ENCODE assay signal across 8 cellular contexts in the genomic region with DNA sequence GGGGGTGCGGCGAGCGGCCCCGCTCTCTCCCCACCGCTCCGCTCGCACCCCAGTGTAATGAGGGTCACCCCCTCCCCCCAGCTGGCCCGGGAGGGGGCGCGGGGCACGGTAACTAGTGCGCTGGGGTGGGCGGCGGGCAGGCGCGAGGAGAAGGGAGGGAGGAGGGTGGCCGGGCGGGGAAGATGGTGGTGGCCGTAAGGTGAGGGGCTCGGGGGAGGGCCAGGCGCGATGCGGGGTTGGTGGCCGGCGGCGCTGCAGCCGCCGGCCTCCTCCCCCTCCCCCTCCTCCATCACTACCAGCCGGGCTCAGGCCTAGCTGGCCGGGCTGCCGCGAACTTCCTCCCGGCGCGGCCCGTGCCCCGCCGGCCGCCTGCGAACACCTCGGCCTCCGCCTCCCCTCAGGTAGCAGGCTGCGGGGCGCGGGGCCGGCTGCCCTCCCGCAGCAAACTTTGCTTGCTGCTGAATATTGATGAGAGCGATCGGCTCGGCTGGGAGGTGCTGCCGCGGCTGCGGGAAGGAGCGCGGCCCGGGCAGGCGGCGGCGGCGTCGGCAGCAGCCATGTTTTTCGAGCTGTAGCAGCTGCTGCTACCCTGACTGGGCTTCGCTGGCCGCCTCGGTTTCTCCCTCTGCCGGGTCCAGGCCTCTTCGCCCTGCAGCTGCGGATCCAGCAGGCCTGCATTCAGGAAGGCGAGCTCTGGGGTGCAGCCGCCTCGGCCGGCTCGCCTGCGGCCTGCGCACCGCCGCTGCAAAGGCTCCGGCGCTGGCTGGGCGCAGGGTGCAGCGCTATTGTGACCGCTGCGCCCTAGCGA. TPM values are rescaled to one million over a fixed set of nuclear protein-coding genes. Genes with fewer than 3 reads are reported as not detected.
A peak's percentile ranks its signal among the peaks of the same experiment; 100 is the strongest.
DNase-seq lines count a peak whose midpoint lies in the region; ATAC-seq and TF ChIP-seq lines count a peak whose summit lies in the region.

No MANE protein-coding gene starts in this region.

- peaks cover 9 to 25% (median 17%) of the 10 kb centered on the region in 3 donors for H3K36me3 ChIP-seq in tibial artery

- H3K27ac ChIP-seq in tibial artery = peak overlapping the region; percentile 85 to 93

- H3K9me3 ChIP-seq in tibial artery = no peaks in the 10 kb centered on the region

- TF ChIP-seq CTCF in fibroblast of mammary gland (conservative IDR thresholded peaks at IDR 0.05; ENCODE audit: control insufficient read depth, insufficient read depth, low read depth, low read length) (no peak), nephron (IDR thresholded peaks at IDR 0.05; ENCODE audit: unreplicated experiment in 3 of 3) (no peak), tibial artery (IDR thresholded peaks at IDR 0.05) (no peak)

- ATAC-seq in HG02798 (IDR thresholded peaks at IDR 0.05; ENCODE audit: poor library complexity, unreplicated experiment) = peak; percentile 27
- peak; percentile 32 for ATAC-seq in activated T-cell treated with anti-CD3 and anti-CD28 coated beads, Interleukin-2, amount 50 U/mL, for 72 hours (replicated peaks in 1 of 2)

- no peaks in the 10 kb centered on the region for H3K27me3 ChIP-seq in tibial artery

- H3K27me3 Mint-ChIP-seq in activated T-cell treated with anti-CD3 and anti-CD28 coated beads, Interleukin-2, amount 50 U/mL, for 72 hours (ENCODE audit: low read depth) = no peaks in the 10 kb centered on the region
- H3K27me3 Mint-ChIP-seq in nephron (ENCODE audit: low read depth) = peaks cover 14% of the 10 kb centered on the region

- intact Hi-C loops in tibial artery (cut with DNase I; ENCODE audit: low total_unique reads) = no loop called here

- H3K4me3 ChIP-seq in fibroblast of mammary gland (ENCODE audit: control insufficient read depth, low read depth, low read length) (peak overlapping the region; percentile 59), tibial artery (peak overlapping the region; percentile 64 to 87)

- DNase-seq in NCI-H1417 (lab: John Stamatoyannopoulos, UW) (peak; percentile 32 to 80 (median 73)), NCI-H1417 treated with DMSO at 0.1 percent for 48 hours (lab: John Stamatoyannopoulos, UW) (no peak), NOMO-1 (lab: John Stamatoyannopoulos, UW; ENCODE audit: unreplicated experiment in 2 of 2) (peak; percentile 34 to 41), fibroblast of mammary gland (ENCODE audit: low read depth) (peak; percentile 26), tibial artery (peak; percentile 33 to 72)
- DNase-seq in activated T-cell treated with anti-CD3 and anti-CD28 coated beads, Interleukin-2, amount 50 U/mL, for 72 hours = peak; percentile 59 to 60

- peak overlapping the region; percentile 94 to 98 for H3K4me3 Mint-ChIP-seq in activated T-cell treated with anti-CD3 and anti-CD28 coated beads, Interleukin-2, amount 50 U/mL, for 72 hours
- peak overlapping the region; percentile 89 to 92 (median 92) for H3K4me3 Mint-ChIP-seq in nephron

- peak overlapping the region; percentile 31 for H3K27ac Mint-ChIP-seq in activated T-cell treated with anti-CD3 and anti-CD28 coated beads, Interleukin-2, amount 50 U/mL, for 72 hours
- peak overlapping the region; percentile 97 to 99 (median 98) for H3K27ac Mint-ChIP-seq in nephron

- peaks cover 6 to 25% of the 10 kb centered on the region in 2 donors for H3K36me3 Mint-ChIP-seq in activated T-cell treated with anti-CD3 and anti-CD28 coated beads, Interleukin-2, amount 50 U/mL, for 72 hours (ENCODE audit: insufficient read depth in 2 of 2)
- H3K36me3 Mint-ChIP-seq in nephron (ENCODE audit: low read depth) = peaks cover 37% of the 10 kb centered on the region

- peaks cover 0 to 54% (median 40%) of the 10 kb centered on the region in 4 donors for H3K4me1 ChIP-seq in tibial artery

- no peaks in the 10 kb centered on the region for H3K9me3 Mint-ChIP-seq in activated T-cell treated with anti-CD3 and anti-CD28 coated beads, Interleukin-2, amount 50 U/mL, for 72 hours
- no peaks in the 10 kb centered on the region for H3K9me3 Mint-ChIP-seq in nephron

- peaks cover 57% of the 10 kb centered on the region for H3K4me1 Mint-ChIP-seq in activated T-cell treated with anti-CD3 and anti-CD28 coated beads, Interleukin-2, amount 50 U/mL, for 72 hours (ENCODE audit: low read depth)
- peaks cover 38% of the 10 kb centered on the region for H3K4me1 Mint-ChIP-seq in nephron

RNA-seq across cellular contexts. Expression of gene NSD1, which starts 0.5 kb away (rescaled TPM):
- 100 to 1,000 TPM in 1 of 2 donors, 10 to 100 TPM in 1; 89.8 to 114 TPM for total RNA-seq in activated T-cell treated with anti-CD3 and anti-CD28 coated beads, Interleukin-2, amount 50 U/mL, for 72 hours

RNA-seq across cellular contexts. Expression of gene FGFR4, which starts 47.3 kb away (rescaled TPM):
- total RNA-seq in activated T-cell treated with anti-CD3 and anti-CD28 coated beads, Interleukin-2, amount 50 U/mL, for 72 hours = 1 to 10 TPM in 1 of 2 donors, under 1 TPM in 1; 0.62 to 1.1 TPM
